ENCODE assay signal across 11 cellular contexts in the genomic region with DNA sequence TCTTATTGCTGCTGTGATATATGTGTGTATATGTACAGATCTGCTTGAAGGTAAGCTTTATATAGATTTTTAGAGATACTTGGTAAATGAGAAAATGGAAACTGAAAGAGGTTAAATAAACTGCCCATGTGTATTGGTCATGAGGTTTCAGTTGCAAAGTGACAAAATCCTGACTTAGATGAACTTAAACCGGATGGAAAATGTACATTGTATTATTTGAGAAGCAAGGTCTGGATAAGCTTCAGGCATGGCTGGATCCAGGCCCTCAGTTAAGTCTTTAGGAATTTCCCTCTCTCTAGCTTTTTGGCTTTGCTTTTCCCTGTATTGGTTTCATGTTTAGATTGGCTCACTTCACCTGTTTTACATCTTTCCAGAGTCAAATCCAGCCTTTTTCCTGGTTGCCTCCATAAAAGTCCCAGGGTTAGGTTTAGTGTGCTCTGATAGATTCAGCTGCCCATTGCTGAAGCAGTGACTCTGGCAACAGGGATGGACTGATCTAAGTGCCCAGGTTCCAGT. TPM values are rescaled to one million over a fixed set of nuclear protein-coding genes. Genes with fewer than 3 reads are reported as not detected.
DNase-seq lines count a peak whose midpoint lies in the region; ATAC-seq and TF ChIP-seq lines count a peak whose summit lies in the region.
"Had no signal": no experiment of that assay in that cellular context is flagged by ENCODE, and none has a peak within 500 bp of the region (broad histone marks: within the 10 kb centered on the region; RNA-seq: fewer than 3 reads in every experiment).

No MANE protein-coding gene starts in this region.

- no peaks in the 10 kb centered on the region for H4K20me1 ChIP-seq in KMS-11 (ENCODE audit: insufficient read depth)

- H2BK12ac ChIP-seq in trophoblast cell (ENCODE audit: low read length): no peak overlapping the region

- no peaks in the 10 kb centered on the region for H3K79me2 ChIP-seq in KMS-11 (ENCODE audit: insufficient read depth, low read depth)
- H3K79me2 ChIP-seq in trophoblast cell (ENCODE audit: control insufficient read depth, insufficient read depth, low read length, poor library complexity): no peaks in the 10 kb centered on the region

- H3K9me3 ChIP-seq in trophoblast cell (ENCODE audit: insufficient read depth, low read depth, low read length): no peaks in the 10 kb centered on the region
- H3K9me3 ChIP-seq: thoracic aorta had no signal

- peaks cover 46% of the 10 kb centered on the region for H3K4me1 ChIP-seq in KMS-11 (ENCODE audit: low read depth, poor library complexity, severe bottlenecking)
- H3K4me1 ChIP-seq in trophoblast cell (ENCODE audit: control insufficient read depth in 1 of 2, insufficient read depth in 2 of 2, low read length in 2 of 2): peaks cover 11 to 18% of the 10 kb centered on the region in 2 experiments

- TF ChIP-seq CTCF in KMS-11 (conservative IDR thresholded peaks at IDR 0.05; ENCODE audit: low read depth, low read length): no peak

- WGBS in trophoblast cell (ENCODE audit: extremely low coverage, insufficient coverage, insufficient read length): no CpG with 5 or more reads among the region's 1 CpG

- no peak overlapping the region for H4K8ac ChIP-seq in trophoblast cell (ENCODE audit: low read depth, low read length)

- H2BK5ac ChIP-seq in trophoblast cell (ENCODE audit: low read depth, low read length, poor library complexity): no peak overlapping the region

- no peak overlapping the region for H3K14ac ChIP-seq in trophoblast cell (ENCODE audit: low read length)

- POLR2A ChIA-PET in activated CD4-positive, alpha-beta T cell treated with anti-CD3 and anti-CD28 coated beads for 36 hours (lab: Charles Lee): interaction anchor here (0.6 kb wide), 1 partner anchor 20 kb away, joined by 3 read pairs; no protein-coding TSS in a partner anchor

- no peaks in the 10 kb centered on the region for H3K36me3 Mint-ChIP-seq in activated CD4-positive, alpha-beta T cell treated with anti-CD3 and anti-CD28 coated beads for 36 hours (ENCODE audit: low read depth)
- H3K36me3 Mint-ChIP-seq in stimulated activated effector memory CD8-positive, alpha-beta T cell treated with anti-CD3 and anti-CD28 coated beads, Interleukin-12 subunit alpha, Interleukin-12 subunit beta, amount 100 ng/mL, for 72 hours: no peaks in the 10 kb centered on the region

- DNase-seq in activated CD4-positive, alpha-beta T cell treated with anti-CD3 and anti-CD28 coated beads for 36 hours: no peak
- no peak for DNase-seq in activated CD4-positive, alpha-beta T cell treated with anti-CD3 and anti-CD28 coated beads for 4 hours
- DNase-seq in stimulated activated effector memory CD8-positive, alpha-beta T cell treated with anti-CD3 and anti-CD28 coated beads, Interleukin-12 subunit alpha, Interleukin-12 subunit beta, amount 100 ng/mL, for 72 hours (ENCODE audit: low spot score in 2 of 2): no peak
- DNase-seq in trophoblast cell (no peak), NCI-H2227 (lab: John Stamatoyannopoulos, UW; ENCODE audit: unreplicated experiment) (no peak)
- no peak for DNase-seq in activated CD8-positive, alpha-beta memory T cell treated with anti-CD3 and anti-CD28 coated beads, Interleukin-2, amount 50 U/mL, for 48 hours
- DNase-seq: NCI-H1436 treated with DMSO at 0.1 percent for 48 hours had no signal

- no peak overlapping the region for H4K12ac ChIP-seq in trophoblast cell (ENCODE audit: low read depth, low read length)

- no peak overlapping the region for H2AK5ac ChIP-seq in trophoblast cell (ENCODE audit: low read length)

- no peaks in the 10 kb centered on the region for H3K27me3 ChIP-seq in KMS-11 (ENCODE audit: insufficient read depth, low read depth)
- no peaks in the 10 kb centered on the region for H3K27me3 ChIP-seq in trophoblast cell (ENCODE audit: insufficient read depth, low read length)

- no peak overlapping the region for H3K23ac ChIP-seq in trophoblast cell (ENCODE audit: low read length)

- no peaks in the 10 kb centered on the region for H3K27me3 Mint-ChIP-seq in activated CD4-positive, alpha-beta T cell treated with anti-CD3 and anti-CD28 coated beads for 36 hours

- no peak overlapping the region for H3K4ac ChIP-seq in trophoblast cell (ENCODE audit: low read depth, low read length)

- H3K9me3 Mint-ChIP-seq in activated CD4-positive, alpha-beta T cell treated with anti-CD3 and anti-CD28 coated beads for 36 hours (ENCODE audit: low read depth): no peaks in the 10 kb centered on the region
- H3K9me3 Mint-ChIP-seq in stimulated activated effector memory CD8-positive, alpha-beta T cell treated with anti-CD3 and anti-CD28 coated beads, Interleukin-12 subunit alpha, Interleukin-12 subunit beta, amount 100 ng/mL, for 72 hours: peaks cover 3% of the 10 kb centered on the region

- H3K36me3 ChIP-seq in KMS-11 (ENCODE audit: insufficient read depth): no peaks in the 10 kb centered on the region
- no peaks in the 10 kb centered on the region for H3K36me3 ChIP-seq in trophoblast cell (ENCODE audit: control insufficient read depth in 1 of 2, insufficient read depth in 2 of 2, low read length in 2 of 2)
- H3K36me3 ChIP-seq: thoracic aorta had no signal

- H3K27ac ChIP-seq in KMS-11 (peak overlapping the region; percentile 75), trophoblast cell (ENCODE audit: low read depth, low read length) (no peak overlapping the region)
- H3K27ac ChIP-seq: 22Rv1, thoracic aorta had no signal

- no peak overlapping the region for H3K18ac ChIP-seq in trophoblast cell (ENCODE audit: low read length)

- ATAC-seq in activated CD4-positive, alpha-beta T cell treated with anti-CD3 and anti-CD28 coated beads for 36 hours: peak; percentile 37
- ATAC-seq in HG02588 (IDR thresholded peaks at IDR 0.05; ENCODE audit: unreplicated experiment): peak; percentile 48
- ATAC-seq in stimulated activated effector memory CD8-positive, alpha-beta T cell treated with anti-CD3 and anti-CD28 coated beads, Interleukin-12 subunit alpha, Interleukin-12 subunit beta, amount 100 ng/mL, for 72 hours: peak; percentile 64

- intact Hi-C loops in activated CD4-positive, alpha-beta T cell treated with anti-CD3 and anti-CD28 coated beads for 36 hours (cut with DNase I, micrococcal nuclease): loop anchor here in 1 of 2 experiments (2.0 kb wide), 1 partner anchor 21 kb away; the partner anchor contains the start of gene MAP1LC3B2

- H3K27ac Mint-ChIP-seq in activated CD4-positive, alpha-beta T cell treated with anti-CD3 and anti-CD28 coated beads for 36 hours: peak overlapping the region; percentile 4
- H3K27ac Mint-ChIP-seq in stimulated activated effector memory CD8-positive, alpha-beta T cell treated with anti-CD3 and anti-CD28 coated beads, Interleukin-12 subunit alpha, Interleukin-12 subunit beta, amount 100 ng/mL, for 72 hours: peak overlapping the region; percentile 69

- H3K9ac ChIP-seq in KMS-11: peak overlapping the region; percentile 41; the same call in 1 of the 2 replicates
- no peak overlapping the region for H3K9ac ChIP-seq in trophoblast cell (ENCODE audit: low read length)

- H3K4me3 Mint-ChIP-seq in activated CD4-positive, alpha-beta T cell treated with anti-CD3 and anti-CD28 coated beads for 36 hours: no peak overlapping the region
- peak overlapping the region; percentile 10 for H3K4me3 Mint-ChIP-seq in stimulated activated effector memory CD8-positive, alpha-beta T cell treated with anti-CD3 and anti-CD28 coated beads, Interleukin-12 subunit alpha, Interleukin-12 subunit beta, amount 100 ng/mL, for 72 hours

- no peak overlapping the region for H2BK120ac ChIP-seq in trophoblast cell (ENCODE audit: insufficient read depth, low read length, poor library complexity)

- CTCF ChIA-PET in activated CD4-positive, alpha-beta T cell treated with anti-CD3 and anti-CD28 coated beads for 36 hours (lab: Charles Lee): interaction anchor here (0.7 to 1.1 kb wide), 2 partner anchors 21 to 23 kb away, joined by 3 to 4 read pairs; partner anchors contain the start of gene MAP1LC3B2

- no peaks in the 10 kb centered on the region for H3K79me1 ChIP-seq in trophoblast cell (ENCODE audit: low read length)

- no peak overlapping the region for H3K4me3 ChIP-seq in KMS-11 (IDR thresholded peaks at IDR 0.05; ENCODE audit: insufficient read depth, low read depth, low read length)
- no peak overlapping the region for H3K4me3 ChIP-seq in trophoblast cell (ENCODE audit: low read depth, low read length)
- H3K4me3 ChIP-seq: thoracic aorta had no signal

- H3K4me2 ChIP-seq in KMS-11: peak overlapping the region; percentile 81
- no peak overlapping the region for H3K4me2 ChIP-seq in trophoblast cell (ENCODE audit: low read length)

- no peak overlapping the region for H2AFZ ChIP-seq in KMS-11 (ENCODE audit: low read depth)
- no peak overlapping the region for H2AFZ ChIP-seq in trophoblast cell (ENCODE audit: insufficient read depth, low read length, poor library complexity)

- H3K4me1 Mint-ChIP-seq in activated CD4-positive, alpha-beta T cell treated with anti-CD3 and anti-CD28 coated beads for 36 hours: peaks cover 33% of the 10 kb centered on the region
- H3K4me1 Mint-ChIP-seq in stimulated activated effector memory CD8-positive, alpha-beta T cell treated with anti-CD3 and anti-CD28 coated beads, Interleukin-12 subunit alpha, Interleukin-12 subunit beta, amount 100 ng/mL, for 72 hours: peaks cover 40% of the 10 kb centered on the region

- H4K91ac ChIP-seq in trophoblast cell (ENCODE audit: low read depth, low read length): no peak overlapping the region

RNA-seq across cellular contexts. Expression of gene MAP1LC3B2, which starts 21.0 kb away (rescaled TPM):
- 1 to 10 TPM in 1 of 2 experiments, not detected in 1; 1.8 TPM for total RNA-seq in activated CD4-positive, alpha-beta T cell treated with anti-CD3 and anti-CD28 coated beads for 36 hours
- 0.28 and 0.31 TPM in 2 replicates for polyA plus RNA-seq in trophoblast cell (2013)
